Comparison of ENCODE assay signal across 21 cellular contexts in genomic region chr2:75031906-75032803, GRCh38.
A peak's percentile ranks its signal among the peaks of the same experiment; 100 is the strongest.
DNase-seq lines count a peak whose midpoint lies in the region; ATAC-seq and TF ChIP-seq lines count a peak whose summit lies in the region.
"Had no signal": no experiment of that assay in that cellular context is flagged by ENCODE, and none has a peak within 500 bp of the region (broad histone marks: within the 10 kb centered on the region; RNA-seq: fewer than 3 reads in every experiment).

No MANE protein-coding gene starts in this region.

- POLR2A ChIA-PET in HEK293 (lab: Yijun Ruan, JAX), result no interaction called here

- H3K9me3 ChIP-seq in HEK293 (ENCODE audit: control insufficient read depth, insufficient read depth, low read depth, low read length) (no peaks in the 10 kb centered on the region), OCI-LY3 (ENCODE audit: insufficient read depth, low read length) (no peaks in the 10 kb centered on the region)

- H3K79me2 ChIP-seq in OCI-LY3 (ENCODE audit: low read length), result no peaks in the 10 kb centered on the region

- H4K20me1 ChIP-seq in OCI-LY3 (ENCODE audit: insufficient read depth, low read length), result no peaks in the 10 kb centered on the region

- no peaks in the 10 kb centered on the region for H3K4me1 ChIP-seq in HEK293 (ENCODE audit: control insufficient read depth, insufficient read depth, low read length)
- no peaks in the 10 kb centered on the region for H3K4me1 ChIP-seq in OCI-LY3 (ENCODE audit: low read length)

- no peaks in the 10 kb centered on the region for H3K9me3 Mint-ChIP-seq in activated T-cell treated with anti-CD3 and anti-CD28 coated beads, Interleukin-2, amount 50 U/mL, for 72 hours
- H3K9me3 Mint-ChIP-seq in activated T-cell treated with anti-CD3 and anti-CD28 coated beads, Interleukin-2, amount 50 U/mL, for 24 hours, result no peaks in the 10 kb centered on the region
- no peaks in the 10 kb centered on the region for H3K9me3 Mint-ChIP-seq in stimulated activated naive CD8-positive, alpha-beta T cell treated with anti-CD3 and anti-CD28 coated beads, Interleukin-15, Interleukin-2, amounts not matched to agents 100 ng/mL and 50 ng/mL, for 24 hours
- H3K9me3 Mint-ChIP-seq in HFFc6, result no peaks in the 10 kb centered on the region
- H3K9me3 Mint-ChIP-seq: H9 had no signal

- 0 out of 2 replicates have a peak overlapping the region, but pooled peaks have one; percentile 28 for H2AFZ ChIP-seq in OCI-LY3 (ENCODE audit: low read depth, low read length)
- H2AFZ ChIP-seq: GM23248 had no signal

- H3K4me3 ChIP-seq in HEK293 (ENCODE audit: low read depth, low read length), result no peak overlapping the region
- H3K4me3 ChIP-seq in OCI-LY3 (ENCODE audit: low read length), result no peak overlapping the region
- H3K4me3 ChIP-seq: GM23248 had no signal

- no peak overlapping the region for H3K27ac Mint-ChIP-seq in activated T-cell treated with anti-CD3 and anti-CD28 coated beads, Interleukin-2, amount 50 U/mL, for 72 hours
- H3K27ac Mint-ChIP-seq in activated T-cell treated with anti-CD3 and anti-CD28 coated beads, Interleukin-2, amount 50 U/mL, for 24 hours, result no peak overlapping the region
- H3K27ac Mint-ChIP-seq in stimulated activated naive CD8-positive, alpha-beta T cell treated with anti-CD3 and anti-CD28 coated beads, Interleukin-15, Interleukin-2, amounts not matched to agents 100 ng/mL and 50 ng/mL, for 24 hours, result peak overlapping the region; percentile 21
- no peak overlapping the region for H3K27ac Mint-ChIP-seq in HFFc6
- H3K27ac Mint-ChIP-seq: B cell, H9 had no signal

- H3K36me3 ChIP-seq in HEK293 (ENCODE audit: control insufficient read depth in 2 of 2, insufficient read depth in 1 of 2, low read length in 2 of 2) (no peaks in the 10 kb centered on the region), OCI-LY3 (replicated peaks; ENCODE audit: low read depth, low read length) (no peaks in the 10 kb centered on the region)

- H3K4me1 Mint-ChIP-seq in activated T-cell treated with anti-CD3 and anti-CD28 coated beads, Interleukin-2, amount 50 U/mL, for 72 hours (ENCODE audit: low read depth), result peaks cover 9% of the 10 kb centered on the region
- H3K4me1 Mint-ChIP-seq in activated T-cell treated with anti-CD3 and anti-CD28 coated beads, Interleukin-2, amount 50 U/mL, for 24 hours (ENCODE audit: low read depth), result peaks cover 4% of the 10 kb centered on the region
- H3K4me1 Mint-ChIP-seq in stimulated activated naive CD8-positive, alpha-beta T cell treated with anti-CD3 and anti-CD28 coated beads, Interleukin-15, Interleukin-2, amounts not matched to agents 100 ng/mL and 50 ng/mL, for 24 hours (ENCODE audit: low read depth), result no peaks in the 10 kb centered on the region
- H3K4me1 Mint-ChIP-seq in HFFc6 (ENCODE audit: low read depth), result peaks cover 25% of the 10 kb centered on the region
- H3K4me1 Mint-ChIP-seq: B cell, H9 had no signal

- no peak overlapping the region for H3K4me3 Mint-ChIP-seq in activated T-cell treated with anti-CD3 and anti-CD28 coated beads, Interleukin-2, amount 50 U/mL, for 72 hours
- no peak overlapping the region for H3K4me3 Mint-ChIP-seq in activated T-cell treated with anti-CD3 and anti-CD28 coated beads, Interleukin-2, amount 50 U/mL, for 24 hours
- no peak overlapping the region for H3K4me3 Mint-ChIP-seq in stimulated activated naive CD8-positive, alpha-beta T cell treated with anti-CD3 and anti-CD28 coated beads, Interleukin-15, Interleukin-2, amounts not matched to agents 100 ng/mL and 50 ng/mL, for 24 hours
- H3K4me3 Mint-ChIP-seq in HFFc6, result no peak overlapping the region
- H3K4me3 Mint-ChIP-seq: B cell, H9 had no signal

- H3K36me3 Mint-ChIP-seq in activated T-cell treated with anti-CD3 and anti-CD28 coated beads, Interleukin-2, amount 50 U/mL, for 72 hours (ENCODE audit: insufficient read depth in 2 of 2), result no peaks in the 10 kb centered on the region
- H3K36me3 Mint-ChIP-seq in activated T-cell treated with anti-CD3 and anti-CD28 coated beads, Interleukin-2, amount 50 U/mL, for 24 hours (ENCODE audit: low read depth), result no peaks in the 10 kb centered on the region
- no peaks in the 10 kb centered on the region for H3K36me3 Mint-ChIP-seq in stimulated activated naive CD8-positive, alpha-beta T cell treated with anti-CD3 and anti-CD28 coated beads, Interleukin-15, Interleukin-2, amounts not matched to agents 100 ng/mL and 50 ng/mL, for 24 hours (ENCODE audit: low read depth)
- H3K36me3 Mint-ChIP-seq in HFFc6 (ENCODE audit: low read depth), result no peaks in the 10 kb centered on the region; the same call in 1 of the 2 replicates

- ATAC-seq in activated T-cell treated with anti-CD3 and anti-CD28 coated beads, Interleukin-2, amount 50 U/mL, for 72 hours (replicated peaks in 1 of 2), result peak; percentile 25 to 27
- ATAC-seq: Right ventricle myocardium inferior had no signal

- CTCF ChIA-PET in HEK293 (lab: Yijun Ruan, JAX), result no interaction called here

- TF ChIP-seq CTCF in HEK293 (tag by site-specific recombination; IDR thresholded peaks at IDR 0.05) (no peak), OCI-LY3 (IDR thresholded peaks at IDR 0.05; ENCODE audit: low read depth, low read length) (no peak), HFFc6 (IDR thresholded peaks at IDR 0.05) (no peak)

- H3K27ac ChIP-seq in HEK293 (ENCODE audit: extremely low read depth, low read depth, low read length), result no peak overlapping the region
- H3K27ac ChIP-seq in OCI-LY3 (ENCODE audit: low read length), result no peak overlapping the region
- H3K27ac ChIP-seq: GM23248 had no signal

- no peaks in the 10 kb centered on the region for H3K27me3 Mint-ChIP-seq in activated T-cell treated with anti-CD3 and anti-CD28 coated beads, Interleukin-2, amount 50 U/mL, for 72 hours (ENCODE audit: low read depth)
- no peaks in the 10 kb centered on the region for H3K27me3 Mint-ChIP-seq in activated T-cell treated with anti-CD3 and anti-CD28 coated beads, Interleukin-2, amount 50 U/mL, for 24 hours
- no peaks in the 10 kb centered on the region for H3K27me3 Mint-ChIP-seq in stimulated activated naive CD8-positive, alpha-beta T cell treated with anti-CD3 and anti-CD28 coated beads, Interleukin-15, Interleukin-2, amounts not matched to agents 100 ng/mL and 50 ng/mL, for 24 hours
- peaks cover 2% of the 10 kb centered on the region; the same call in 1 of the 2 replicates for H3K27me3 Mint-ChIP-seq in HFFc6 (ENCODE audit: insufficient read depth)
- H3K27me3 Mint-ChIP-seq: B cell had no signal

- no peak overlapping the region for H3K4me2 ChIP-seq in OCI-LY3 (ENCODE audit: low read length)

- no peak for DNase-seq in activated T-cell treated with anti-CD3 and anti-CD28 coated beads, Interleukin-2, amount 50 U/mL, for 72 hours
- no peak for DNase-seq in activated T-cell treated with anti-CD3 and anti-CD28 coated beads, Interleukin-2, amount 50 U/mL, for 24 hours
- DNase-seq in activated CD8-positive, alpha-beta memory T cell treated with anti-CD3 and anti-CD28 coated beads, Interleukin-2, amount 50 U/mL, for 48 hours, result no peak
- no peak for DNase-seq in HFFc6
- DNase-seq in anterior cingulate cortex (lab: John Stamatoyannopoulos, UW), result no peak
- DNase-seq: DMS79, GM23248, H9, KBM-7, NCI-H1105, NCI-H146, NCI-H2029, NCI-H226, NCI-H510A treated with DMSO at 0.1 percent for 48 hours, NCI-H774, SW 1271 had no signal

- H3K9ac ChIP-seq in OCI-LY3 (ENCODE audit: low read length), result no peak overlapping the region
- H3K9ac ChIP-seq: GM23248 had no signal

- no peaks in the 10 kb centered on the region for H3K27me3 ChIP-seq in OCI-LY3 (ENCODE audit: low read depth, low read length)

TF ChIP-seq in HEK293, 187 proteins besides CTCF, POLR2A, EP300 and RAD21 (continues in another document):
- TF ChIP-seq REST (tag by site-specific recombination; IDR thresholded peaks at IDR 0.05), result peak; percentile 53; the same call in 1 of the 2 replicates
- peak; percentile 74; the same call in 1 of the 2 replicates for TF ChIP-seq ZNF394 (tag by site-specific recombination; IDR thresholded peaks at IDR 0.05; ENCODE audit: borderline replicate concordance)
- 0 out of 2 replicates have a peak, but pooled peaks have one; percentile 5 for TF ChIP-seq ZNF654 (tag by site-specific recombination; IDR thresholded peaks at IDR 0.05; ENCODE audit: low read depth)
